Comparison of ENCODE assay signal across 8 cellular contexts in genomic region chr3:152402698-152403456, GRCh38.
DNase-seq lines count a peak whose midpoint lies in the region; ATAC-seq and TF ChIP-seq lines count a peak whose summit lies in the region.

No MANE protein-coding gene starts in this region.

- peaks cover 4 to 46% (median 13%) of the 10 kb centered on the region in 3 donors for H3K36me3 Mint-ChIP-seq in CD8-positive, alpha-beta memory T cell

- H3K4me3 ChIP-seq in CD8-positive, alpha-beta memory T cell (ENCODE audit: low read length) = no peak overlapping the region
- H3K4me3 ChIP-seq in ascending aorta (peak overlapping the region in 1 of 2 donors; percentile 0), muscle layer of duodenum (ENCODE audit: low read depth in 1 of 2, low read length in 2 of 2) (no peak overlapping the region)

- DNase-seq in CD8-positive, alpha-beta memory T cell = peak in 2 of 5 donors; percentile 18 to 24
- no peak for DNase-seq in ascending aorta (ENCODE audit: low spot score in 2 of 2)
- DNase-seq in left colon = no peak
- DNase-seq in stimulated activated CD4-positive, alpha-beta T cell treated with anti-CD3 and anti-CD28 coated beads, Interleukin-4, amount 100 ng/mL, for 1 hour = no peak
- no peak for DNase-seq in Ammon's horn (ENCODE audit: low spot score)
- no peak for DNase-seq in cortex of kidney (lab: John Stamatoyannopoulos, UW)

- peaks cover 83 to 99% (median 94%) of the 10 kb centered on the region in 3 donors for H3K4me1 Mint-ChIP-seq in CD8-positive, alpha-beta memory T cell

- no peaks in the 10 kb centered on the region for H3K9me3 ChIP-seq in CD8-positive, alpha-beta memory T cell (ENCODE audit: low read length)
- H3K9me3 ChIP-seq in ascending aorta (no peaks in the 10 kb centered on the region), muscle layer of duodenum (ENCODE audit: control insufficient read depth in 1 of 2, low read length in 2 of 2) (no peaks in the 10 kb centered on the region)

- H3K27ac Mint-ChIP-seq in CD8-positive, alpha-beta memory T cell = peak overlapping the region; percentile 53 to 94 (median 84)

- CTCF ChIA-PET in CD8-positive, alpha-beta memory T cell (lab: Charles Lee) = interaction anchor here (0.7 to 1.7 kb wide), 3 partner anchors 69 to 1206 kb away, joined by 3 to 4 read pairs (median 3); no protein-coding TSS in a partner anchor

- no peak overlapping the region for H3K27ac ChIP-seq in CD8-positive, alpha-beta memory T cell (ENCODE audit: low read depth, low read length)
- peak overlapping the region; percentile 81 to 83 for H3K27ac ChIP-seq in ascending aorta
- H3K27ac ChIP-seq in muscle layer of duodenum (ENCODE audit: low read length) = peak overlapping the region; percentile 74

- intact Hi-C loops in ascending aorta (cut with DNase I) = loop anchor here (5.0 to 10.0 kb wide), 3 partner anchors 71 to 126 kb away; no protein-coding TSS in a partner anchor
- intact Hi-C loops in left colon (cut with DNase I, micrococcal nuclease) = no loop called here

- ATAC-seq in HG02852 (IDR thresholded peaks at IDR 0.05; ENCODE audit: unreplicated experiment) (peak; percentile 60), left colon (no peak)

- POLR2A ChIA-PET in CD8-positive, alpha-beta memory T cell (lab: Charles Lee) = interaction anchor here (1.1 to 1.2 kb wide), 2 partner anchors 132 to 134 kb away, joined by 3 to 7 read pairs; partner anchors contain the start of gene MBNL1

- peak overlapping the region; percentile 12 to 71 (median 43) for H3K4me3 Mint-ChIP-seq in CD8-positive, alpha-beta memory T cell

- H3K9me3 Mint-ChIP-seq in CD8-positive, alpha-beta memory T cell = no peaks in the 10 kb centered on the region

- no peak for TF ChIP-seq CTCF in ascending aorta (IDR thresholded peaks at IDR 0.05)

- H3K27me3 ChIP-seq in CD8-positive, alpha-beta memory T cell (ENCODE audit: insufficient read depth, low read length, poor library complexity, severe bottlenecking) = no peaks in the 10 kb centered on the region
- no peaks in the 10 kb centered on the region for H3K27me3 ChIP-seq in ascending aorta
- H3K27me3 ChIP-seq in muscle layer of duodenum (ENCODE audit: low read depth, low read length) = no peaks in the 10 kb centered on the region

- peaks cover 78% of the 10 kb centered on the region for H3K4me1 ChIP-seq in CD8-positive, alpha-beta memory T cell (ENCODE audit: insufficient read depth, low read length)
- H3K4me1 ChIP-seq in ascending aorta (peaks cover 29 to 78% of the 10 kb centered on the region in 2 donors), muscle layer of duodenum (ENCODE audit: control insufficient read depth in 1 of 2, insufficient read depth in 2 of 2, low read length in 2 of 2) (peaks cover 32 to 70% of the 10 kb centered on the region in 2 donors)

- no peaks in the 10 kb centered on the region for H3K36me3 ChIP-seq in CD8-positive, alpha-beta memory T cell (ENCODE audit: insufficient read depth, low read length)
- H3K36me3 ChIP-seq in ascending aorta (no peaks in the 10 kb centered on the region), muscle layer of duodenum (ENCODE audit: control insufficient read depth in 1 of 2, insufficient read depth in 2 of 2, low read length in 2 of 2) (peaks cover 0 to 18% of the 10 kb centered on the region in 2 donors)

- H3K27me3 Mint-ChIP-seq in CD8-positive, alpha-beta memory T cell = peaks cover 0 to 1% of the 10 kb centered on the region in 2 donors
